Comparison of ENCODE assay signal across 1 cellular context in genomic region chr11:69431893-69432738, GRCh38.
TF ChIP-seq lines count a peak whose summit lies in the region.

No MANE protein-coding gene starts in this region.

TF ChIP-seq in GM23338, 12 proteins besides CTCF, POLR2A, EP300 and RAD21 (continued from another document):
- TF ChIP-seq, protein P1, sequence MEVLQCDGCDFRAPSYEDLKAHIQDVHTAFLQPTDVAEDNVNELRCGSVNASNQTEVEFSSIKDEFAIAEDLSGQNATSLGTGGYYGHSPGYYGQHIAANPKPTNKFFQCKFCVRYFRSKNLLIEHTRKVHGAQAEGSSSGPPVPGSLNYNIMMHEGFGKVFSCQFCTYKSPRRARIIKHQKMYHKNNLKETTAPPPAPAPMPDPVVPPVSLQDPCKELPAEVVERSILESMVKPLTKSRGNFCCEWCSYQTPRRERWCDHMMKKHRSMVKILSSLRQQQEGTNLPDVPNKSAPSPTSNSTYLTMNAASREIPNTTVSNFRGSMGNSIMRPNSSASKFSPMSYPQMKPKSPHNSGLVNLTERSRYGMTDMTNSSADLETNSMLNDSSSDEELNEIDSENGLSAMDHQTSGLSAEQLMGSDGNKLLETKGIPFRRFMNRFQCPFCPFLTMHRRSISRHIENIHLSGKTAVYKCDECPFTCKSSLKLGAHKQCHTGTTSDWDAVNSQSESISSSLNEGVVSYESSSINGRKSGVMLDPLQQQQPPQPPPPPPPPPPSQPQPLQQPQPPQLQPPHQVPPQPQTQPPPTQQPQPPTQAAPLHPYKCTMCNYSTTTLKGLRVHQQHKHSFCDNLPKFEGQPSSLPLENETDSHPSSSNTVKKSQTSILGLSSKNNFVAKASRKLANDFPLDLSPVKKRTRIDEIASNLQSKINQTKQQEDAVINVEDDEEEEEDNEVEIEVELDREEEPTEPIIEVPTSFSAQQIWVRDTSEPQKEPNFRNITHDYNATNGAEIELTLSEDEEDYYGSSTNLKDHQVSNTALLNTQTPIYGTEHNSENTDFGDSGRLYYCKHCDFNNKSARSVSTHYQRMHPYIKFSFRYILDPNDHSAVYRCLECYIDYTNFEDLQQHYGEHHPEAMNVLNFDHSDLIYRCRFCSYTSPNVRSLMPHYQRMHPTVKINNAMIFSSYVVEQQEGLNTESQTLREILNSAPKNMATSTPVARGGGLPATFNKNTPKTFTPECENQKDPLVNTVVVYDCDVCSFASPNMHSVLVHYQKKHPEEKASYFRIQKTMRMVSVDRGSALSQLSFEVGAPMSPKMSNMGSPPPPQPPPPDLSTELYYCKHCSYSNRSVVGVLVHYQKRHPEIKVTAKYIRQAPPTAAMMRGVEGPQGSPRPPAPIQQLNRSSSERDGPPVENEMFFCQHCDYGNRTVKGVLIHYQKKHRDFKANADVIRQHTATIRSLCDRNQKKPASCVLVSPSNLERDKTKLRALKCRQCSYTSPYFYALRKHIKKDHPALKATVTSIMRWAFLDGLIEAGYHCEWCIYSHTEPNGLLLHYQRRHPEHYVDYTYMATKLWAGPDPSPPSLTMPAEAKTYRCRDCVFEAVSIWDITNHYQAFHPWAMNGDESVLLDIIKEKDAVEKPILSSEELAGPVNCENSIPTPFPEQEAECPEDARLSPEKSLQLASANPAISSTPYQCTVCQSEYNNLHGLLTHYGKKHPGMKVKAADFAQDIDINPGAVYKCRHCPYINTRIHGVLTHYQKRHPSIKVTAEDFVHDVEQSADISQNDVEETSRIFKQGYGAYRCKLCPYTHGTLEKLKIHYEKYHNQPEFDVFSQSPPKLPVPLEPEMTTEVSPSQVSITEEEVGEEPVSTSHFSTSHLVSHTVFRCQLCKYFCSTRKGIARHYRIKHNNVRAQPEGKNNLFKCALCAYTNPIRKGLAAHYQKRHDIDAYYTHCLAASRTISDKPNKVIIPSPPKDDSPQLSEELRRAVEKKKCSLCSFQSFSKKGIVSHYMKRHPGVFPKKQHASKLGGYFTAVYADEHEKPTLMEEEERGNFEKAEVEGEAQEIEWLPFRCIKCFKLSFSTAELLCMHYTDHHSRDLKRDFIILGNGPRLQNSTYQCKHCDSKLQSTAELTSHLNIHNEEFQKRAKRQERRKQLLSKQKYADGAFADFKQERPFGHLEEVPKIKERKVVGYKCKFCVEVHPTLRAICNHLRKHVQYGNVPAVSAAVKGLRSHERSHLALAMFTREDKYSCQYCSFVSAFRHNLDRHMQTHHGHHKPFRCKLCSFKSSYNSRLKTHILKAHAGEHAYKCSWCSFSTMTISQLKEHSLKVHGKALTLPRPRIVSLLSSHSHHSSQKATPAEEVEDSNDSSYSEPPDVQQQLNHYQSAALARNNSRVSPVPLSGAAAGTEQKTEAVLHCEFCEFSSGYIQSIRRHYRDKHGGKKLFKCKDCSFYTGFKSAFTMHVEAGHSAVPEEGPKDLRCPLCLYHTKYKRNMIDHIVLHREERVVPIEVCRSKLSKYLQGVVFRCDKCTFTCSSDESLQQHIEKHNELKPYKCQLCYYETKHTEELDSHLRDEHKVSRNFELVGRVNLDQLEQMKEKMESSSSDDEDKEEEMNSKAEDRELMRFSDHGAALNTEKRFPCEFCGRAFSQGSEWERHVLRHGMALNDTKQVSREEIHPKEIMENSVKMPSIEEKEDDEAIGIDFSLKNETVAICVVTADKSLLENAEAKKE (CRISPR knock-in tag; IDR thresholded peaks at IDR 0.05): no peak
- TF ChIP-seq REST (IDR thresholded peaks at IDR 0.05; ENCODE audit: unreplicated experiment): no peak
- TF ChIP-seq EZH2 (IDR thresholded peaks at IDR 0.05; ENCODE audit: low read depth, unreplicated experiment): no peak
- no peak for TF ChIP-seq EZH2phosphoT487 (IDR thresholded peaks at IDR 0.05; ENCODE audit: unreplicated experiment)
- TF ChIP-seq JUNB (IDR thresholded peaks at IDR 0.05; ENCODE audit: unreplicated experiment): no peak
- TF ChIP-seq POLR2AphosphoS5 (IDR thresholded peaks at IDR 0.05; ENCODE audit: low read depth): no peak
- no peak for TF ChIP-seq ETS1 (IDR thresholded peaks at IDR 0.05)
TF ChIP-seq in GM23338: peak in this region for 0.
